11 cellular contexts compared by ENCODE assay signal in genomic region chr21:38343691-38344090, GRCh38.
DNase-seq lines count a peak whose midpoint lies in the region; ATAC-seq and TF ChIP-seq lines count a peak whose summit lies in the region.
"Had no signal": no experiment of that assay in that cellular context is flagged by ENCODE, and none has a peak within 500 bp of the region (broad histone marks: within the 10 kb centered on the region; RNA-seq: fewer than 3 reads in every experiment).

No MANE protein-coding gene starts in this region.

- no peaks in the 10 kb centered on the region for H4K20me1 ChIP-seq in osteoblast (ENCODE audit: insufficient read depth, low read length)

- no peaks in the 10 kb centered on the region for H3K27me3 ChIP-seq in osteoblast (ENCODE audit: insufficient read depth, low read length)
- H3K27me3 ChIP-seq: heart left ventricle had no signal

- no peak for TF ChIP-seq CTCF in osteoblast (IDR thresholded peaks at IDR 0.05; ENCODE audit: extremely low read depth, low read depth, low read length)

- peak overlapping the region; percentile 84 for H3K27ac ChIP-seq in osteoblast (ENCODE audit: low read depth, low read length)

- H3K9me3 ChIP-seq in osteoblast (ENCODE audit: low read depth, low read length): no peaks in the 10 kb centered on the region
- H3K9me3 ChIP-seq: heart left ventricle had no signal

- H3K79me2 ChIP-seq in osteoblast (ENCODE audit: insufficient read depth, low read length): no peaks in the 10 kb centered on the region

- peak overlapping the region; percentile 29 for H3K4me2 ChIP-seq in osteoblast (ENCODE audit: insufficient read depth, low read length)

- H3K36me3 ChIP-seq in osteoblast (ENCODE audit: insufficient read depth, low read length): no peaks in the 10 kb centered on the region
- H3K36me3 ChIP-seq: heart left ventricle had no signal

- peak; percentile 66 for DNase-seq in EH (ENCODE audit: low read depth)
- DNase-seq in NCI-H69 (lab: John Stamatoyannopoulos, UW): peak; percentile 63
- DNase-seq in dermis blood vessel endothelial cell: peak; percentile 47
- DNase-seq in osteoblast (ENCODE audit: insufficient read length, low spot score, missing footprints): peak; percentile 77
- DNase-seq in stimulated activated CD4-positive, alpha-beta T cell treated with anti-CD3 and anti-CD28 coated beads, Interleukin-1b, Interleukin-23, amount 100 ng/mL, for 48 hours: no peak
- DNase-seq in T-helper 9 cell: no peak
- DNase-seq in activated effector memory CD4-positive, alpha-beta T cell treated with Interleukin-2 at 50 U/mL for 16 hours: no peak
- DNase-seq: activated T-cell treated with anti-CD3 and anti-CD28 coated beads, Interleukin-2, amount 50 U/mL, for 48 hours; heart left ventricle had no signal

- peak overlapping the region; percentile 26 for H2AFZ ChIP-seq in osteoblast (ENCODE audit: low read length)

- ATAC-seq in GM18505 (IDR thresholded peaks at IDR 0.05; ENCODE audit: unreplicated experiment): no peak
- ATAC-seq: stimulated activated effector memory CD8-positive, alpha-beta T cell treated with anti-CD3 and anti-CD28 coated beads, Interleukin-12 subunit alpha, Interleukin-12 subunit beta, amount 100 ng/mL, for 72 hours had no signal

- TF ChIP-seq POLR2A in GM18505 (IDR thresholded peaks at IDR 0.05; ENCODE audit: borderline replicate concordance, extremely low read depth, insufficient read depth, insufficient read length): no peak

- H3K4me3 ChIP-seq in osteoblast (ENCODE audit: insufficient read depth, low read length): no peak overlapping the region
- H3K4me3 ChIP-seq: heart left ventricle had no signal

- peaks cover 36% of the 10 kb centered on the region for H3K4me1 ChIP-seq in osteoblast (ENCODE audit: insufficient read depth, low read length)

Comparison
In these comparisons a context has a peak if more than half of its experiments do, and no peak if none do; other contexts are left out.
1. DNase-seq: peak in EH (single experiment), NCI-H69 (single experiment), dermis blood vessel endothelial cell (single experiment) and osteoblast (single experiment); none in stimulated activated CD4-positive, alpha-beta T cell treated with anti-CD3 and anti-CD28 coated beads, Interleukin-1b, Interleukin-23, amount 100 ng/mL, for 48 hours (single experiment), T-helper 9 cell (single experiment) and activated effector memory CD4-positive, alpha-beta T cell treated with Interleukin-2 at 50 U/mL for 16 hours (single experiment).